ENCODE assay signal across 20 cellular contexts in genomic region chr22:38819387-38819940, GRCh38.
"Had no signal": no experiment of that assay in that cellular context is flagged by ENCODE, and none has a peak within 500 bp of the region (broad histone marks: within the 10 kb centered on the region; RNA-seq: fewer than 3 reads in every experiment).

No MANE protein-coding gene starts in this region.

- H3K27ac Mint-ChIP-seq: naive B cell; nephron; progenitor cell of endocrine pancreas; stimulated activated memory B cell treated with anti-CD40 and anti-IgM and Interleukin-4, amounts not matched to agents 10 μg/mL and 1 μg/mL and 100 μg/mL, for 72 hours; stimulated activated naive CD8-positive, alpha-beta T cell treated with anti-CD3 and anti-CD28 coated beads, Interleukin-15, Interleukin-2, amounts not matched to agents 100 ng/mL and 50 ng/mL, for 24 hours had no signal

- H3K9me3 ChIP-seq: neutrophil, tibial artery, upper lobe of left lung, uterus had no signal

- H3K27me3 ChIP-seq: dorsolateral prefrontal cortex, hepatocyte, tibial artery, upper lobe of left lung, uterus had no signal

- H3K4me1 ChIP-seq: tibial artery, upper lobe of left lung, uterus had no signal

- H3K36me3 ChIP-seq: neutrophil, upper lobe of left lung, uterus had no signal

- H3K4me1 Mint-ChIP-seq: naive B cell; nephron; stimulated activated memory B cell treated with anti-CD40 and anti-IgM and Interleukin-4, amounts not matched to agents 10 μg/mL and 1 μg/mL and 100 μg/mL, for 72 hours had no signal

- H3K4me3 Mint-ChIP-seq: naive B cell; nephron; stimulated activated memory B cell treated with anti-CD40 and anti-IgM and Interleukin-4, amounts not matched to agents 10 μg/mL and 1 μg/mL and 100 μg/mL, for 72 hours; stimulated activated naive CD8-positive, alpha-beta T cell treated with anti-CD3 and anti-CD28 coated beads, Interleukin-15, Interleukin-2, amounts not matched to agents 100 ng/mL and 50 ng/mL, for 24 hours had no signal

- H3K4me2 ChIP-seq: hepatocyte had no signal

- ATAC-seq: right cardiac atrium; stimulated activated memory B cell treated with anti-CD40 and anti-IgM and Interleukin-4, amounts not matched to agents 10 μg/mL and 1 μg/mL and 100 μg/mL, for 72 hours had no signal

- H3K79me2 ChIP-seq: hepatocyte had no signal

- H3K36me3 Mint-ChIP-seq: naive B cell; stimulated activated memory B cell treated with anti-CD40 and anti-IgM and Interleukin-4, amounts not matched to agents 10 μg/mL and 1 μg/mL and 100 μg/mL, for 72 hours had no signal

- DNase-seq: dorsolateral prefrontal cortex; effector CD8-positive, alpha-beta T cell; foreskin melanocyte; head of caudate nucleus; kidney glomerular epithelial cell; mesendoderm; naive B cell; right cardiac atrium; stimulated activated CD4-positive, alpha-beta T cell treated with anti-CD3 and anti-CD28 coated beads, Interleukin-4, amount 100 ng/mL, for 1 hour; stimulated activated CD8-positive, alpha-beta memory T cell treated with anti-CD3 and anti-CD28 coated beads, Interleukin-4, amount 100 ng/mL, for 48 hours; tibial artery; upper lobe of left lung; uterus had no signal

- H2AFZ ChIP-seq: hepatocyte had no signal

- H3K4me3 ChIP-seq: coronary artery, dorsolateral prefrontal cortex, hepatocyte, tibial artery, upper lobe of left lung, uterus had no signal

- H3K9me3 Mint-ChIP-seq: nephron; stimulated activated memory B cell treated with anti-CD40 and anti-IgM and Interleukin-4, amounts not matched to agents 10 μg/mL and 1 μg/mL and 100 μg/mL, for 72 hours; stimulated activated naive CD8-positive, alpha-beta T cell treated with anti-CD3 and anti-CD28 coated beads, Interleukin-15, Interleukin-2, amounts not matched to agents 100 ng/mL and 50 ng/mL, for 24 hours had no signal

- H3K27me3 Mint-ChIP-seq: stimulated activated naive CD8-positive, alpha-beta T cell treated with anti-CD3 and anti-CD28 coated beads, Interleukin-15, Interleukin-2, amounts not matched to agents 100 ng/mL and 50 ng/mL, for 24 hours had no signal

- H3K27ac ChIP-seq: coronary artery, hepatocyte, neutrophil, tibial artery, upper lobe of left lung, uterus had no signal
